ENCODE assay signal across 8 cellular contexts in the genomic region with DNA sequence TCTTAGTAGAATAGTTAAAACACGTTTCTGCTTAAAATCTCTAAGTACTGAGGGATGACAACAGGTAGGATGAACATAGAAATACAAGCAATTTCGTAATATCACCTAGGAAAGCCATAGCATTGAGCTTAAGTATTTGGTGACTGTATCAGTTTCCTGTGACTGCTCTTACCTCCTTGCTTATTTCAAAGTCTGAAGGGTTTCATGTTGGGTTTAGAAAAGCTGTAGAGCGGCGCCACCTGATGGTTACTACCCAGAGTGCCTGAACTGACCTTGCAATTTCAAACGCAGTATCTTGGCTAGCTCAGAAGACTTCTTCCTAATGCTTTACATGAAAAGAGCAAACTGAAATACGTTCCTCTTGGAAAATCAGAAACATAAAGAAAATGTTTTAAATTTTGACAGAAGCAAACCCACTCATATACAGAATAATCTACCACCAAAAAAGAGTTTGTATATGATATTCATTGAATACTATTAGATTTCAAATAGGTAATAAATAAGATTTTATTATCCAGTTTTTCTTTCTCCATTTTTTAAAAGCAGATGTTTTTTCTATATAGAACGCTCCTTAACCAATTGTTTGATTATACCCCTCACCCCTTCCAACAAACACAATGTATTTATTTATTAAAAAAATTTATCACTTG.
DNase-seq lines count a peak whose midpoint lies in the region; ATAC-seq and TF ChIP-seq lines count a peak whose summit lies in the region.

No MANE protein-coding gene starts in this region.

- H3K4me3 ChIP-seq in A673 (ENCODE audit: low read depth, low read length, poor library complexity, severe bottlenecking), result no peak overlapping the region

- CTCF ChIA-PET in A673 (lab: Charles Lee), result interaction anchor here (0.5 to 1.5 kb wide), 2 partner anchors 51 to 162 kb away, joined by 7 read pairs; no protein-coding TSS in a partner anchor

- POLR2A ChIA-PET in A673 (lab: Charles Lee; ENCODE audit: low non-redundant PET), result interaction anchor here (0.5 kb wide), 1 partner anchor 162 kb away, joined by 3 read pairs; no protein-coding TSS in a partner anchor

- no peaks in the 10 kb centered on the region for H3K4me1 ChIP-seq in A673 (ENCODE audit: insufficient read depth, low read length, poor library complexity, severe bottlenecking)

- peak; percentile 46 for DNase-seq in A673 (ENCODE audit: low spot score)
- peak; percentile 83 to 89 for DNase-seq in Kasumi-1 (lab: John Stamatoyannopoulos, UW)
- peak; percentile 47 for DNase-seq in T-helper 22 cell (ENCODE audit: low read depth)
- peak; percentile 73 for DNase-seq in astrocyte of the hippocampus (ENCODE audit: low read depth, low spot score)
- DNase-seq in iPS-NIHi7 (ENCODE audit: extremely low spot score), result peak; percentile 79
- DNase-seq in stimulated activated CD4-positive, alpha-beta T cell treated with anti-CD3 and anti-CD28 coated beads, Interleukin-4, amount 100 ng/mL, for 1 hour, result peak; percentile 79
- DNase-seq in NCI-H187 (lab: John Stamatoyannopoulos, UW), result no peak

- H3K9me3 ChIP-seq in A673 (ENCODE audit: low read depth, low read length, poor library complexity, severe bottlenecking), result no peaks in the 10 kb centered on the region

- no peaks in the 10 kb centered on the region for H3K27me3 ChIP-seq in A673 (replicated peaks; ENCODE audit: insufficient read depth, low read depth, low read length, poor library complexity)

- peak; percentile 62 for TF ChIP-seq CTCF in A673 (conservative IDR thresholded peaks at IDR 0.05; ENCODE audit: low read depth, low read length)

- intact Hi-C loops in A673 (cut with micrococcal nuclease; ENCODE audit: unreplicated experiment), result loop anchor here (5.0 kb wide), 1 partner anchor 161 kb away; no protein-coding TSS in a partner anchor

- no peaks in the 10 kb centered on the region for H3K36me3 ChIP-seq in A673 (ENCODE audit: insufficient read depth, low read length, poor library complexity, severe bottlenecking)

- ATAC-seq in GM18907 (IDR thresholded peaks at IDR 0.05; ENCODE audit: unreplicated experiment), result peak; percentile 70

- H3K27ac ChIP-seq in A673 (ENCODE audit: low read depth, low read length, poor library complexity, severe bottlenecking), result no peak overlapping the region

- no TSS peak for BruUV-seq in A673 (replicated peaks; lab: Mats Ljungman, UMichigan)

Comparison
In these comparisons a context has a peak if more than half of its experiments do, and no peak if none do; other contexts are left out.
1. DNase-seq: peak in A673 (single experiment), Kasumi-1 (2 of 2), T-helper 22 cell (single experiment), astrocyte of the hippocampus (single experiment), iPS-NIHi7 (single experiment) and stimulated activated CD4-positive, alpha-beta T cell treated with anti-CD3 and anti-CD28 coated beads, Interleukin-4, amount 100 ng/mL, for 1 hour (single experiment); none in NCI-H187 (0 of 2).